In genomic region chrX:139533444-139533843, GRCh38 we compare ENCODE assay signal across 8 cellular contexts. TPM values are rescaled to one million over a fixed set of nuclear protein-coding genes. Genes with fewer than 3 reads are reported as not detected.
"Had no signal": no experiment of that assay in that cellular context is flagged by ENCODE, and none has a peak within 500 bp of the region (broad histone marks: within the 10 kb centered on the region; RNA-seq: fewer than 3 reads in every experiment).

No MANE protein-coding gene starts in this region.

- H2AFZ ChIP-seq: GM23338 had no signal

- DNase-seq: H9, HCEC 1CT had no signal

- H3K4me2 ChIP-seq: GM23338 had no signal

- H3K4me3 ChIP-seq: GM23338 had no signal

- FAIRE-seq: H1, H54, HTR-8/SVneo had no signal

- ATAC-seq: GM23338 had no signal

RNA-seq across cellular contexts. Expression of gene F9, which starts 2.9 kb away (rescaled TPM):
- total RNA-seq: GM23338, H1, H9, HT-29 had no signal
- polyA plus RNA-seq: GM23338, H1, IgD-negative memory B cell had no signal
